ENCODE assay signal across 1 cellular context in genomic region chr12:116382456-116382902, GRCh38.
TF ChIP-seq lines count a peak whose summit lies in the region.

No MANE protein-coding gene starts in this region.

TF ChIP-seq in IMR-90, 13 proteins besides CTCF, POLR2A, EP300 and RAD21 (continued from another document):
- TF ChIP-seq SMC3 (IDR thresholded peaks at IDR 0.05; ENCODE audit: low read depth, low read length) = no peak
- TF ChIP-seq MAFK (IDR thresholded peaks at IDR 0.05; ENCODE audit: low read depth, low read length) = no peak
